ENCODE assay signal across 30 cellular contexts in genomic region chr3:188332085-188332484, GRCh38.
"Had no signal": no experiment of that assay in that cellular context is flagged by ENCODE, and none has a peak within 500 bp of the region (broad histone marks: within the 10 kb centered on the region; RNA-seq: fewer than 3 reads in every experiment).

No MANE protein-coding gene starts in this region.

- H3K4me3 ChIP-seq: PC-9, SJSA1 had no signal

- H3K27ac ChIP-seq: KMS-11, PC-9, SJSA1 had no signal

- H3K9me3 ChIP-seq: SJSA1, SK-N-SH had no signal

- ATAC-seq: Panc1 had no signal

- DNase-seq: Karpas-422, KBM-7, MM.1S, MV-4-11, NCI-H1092, NCI-H1105, NCI-H1417 treated with DMSO at 0.1 percent for 48 hours, NCI-H1436 treated with DMSO at 0.1 percent for 48 hours, NCI-H1694 treated with DMSO at 0.1 percent for 48 hours, NCI-H187 treated with DMSO at 0.1 percent for 48 hours, NCI-H2029, NCI-H2081, NCI-H2171 treated with DMSO at 0.1 percent for 48 hours, NCI-H2227 treated with DMSO at 0.1 percent for 48 hours, NCI-H345, NCI-H446, NCI-H510A treated with DMSO at 0.1 percent for 48 hours, NCI-H526, NCI-H69, NCI-H748 treated with DMSO at 0.1 percent for 48 hours, NCI-H82, PC-9, Right ventricle myocardium superior, RPMI8226, SHP77 treated with DMSO at 0.1 percent for 48 hours, SK-N-SH, SW 1271 had no signal

- H3K27me3 ChIP-seq: SJSA1 had no signal
